ENCODE assay signal across 9 cellular contexts in the genomic region with DNA sequence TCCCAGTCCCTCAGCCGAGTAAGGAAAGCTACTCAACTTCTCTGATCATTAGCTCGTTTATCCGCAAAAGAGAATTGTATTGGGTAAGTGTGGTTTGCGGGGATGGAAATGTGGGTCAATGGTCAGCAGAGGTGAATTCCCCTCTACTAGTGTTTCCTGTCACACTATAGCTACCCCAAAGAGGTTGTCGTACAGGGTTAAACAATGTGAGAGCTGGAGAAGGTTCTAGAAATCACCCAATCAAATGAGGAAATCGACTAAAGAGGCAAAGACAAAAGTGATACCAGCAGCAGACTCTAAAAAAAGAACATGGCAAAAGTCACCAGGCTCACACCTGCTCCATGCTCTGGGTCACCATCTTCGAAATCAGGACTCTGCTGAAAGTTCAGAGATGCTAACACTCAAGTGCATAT.
A peak's percentile ranks its signal among the peaks of the same experiment; 100 is the strongest.
DNase-seq lines count a peak whose midpoint lies in the region; ATAC-seq and TF ChIP-seq lines count a peak whose summit lies in the region.
"Had no signal": no experiment of that assay in that cellular context is flagged by ENCODE, and none has a peak within 500 bp of the region (broad histone marks: within the 10 kb centered on the region; RNA-seq: fewer than 3 reads in every experiment).

No MANE protein-coding gene starts in this region.

- no peaks in the 10 kb centered on the region for H3K36me3 Mint-ChIP-seq in activated naive CD8-positive, alpha-beta T cell treated with anti-CD3 and anti-CD28 coated beads, Interleukin-2, amount 50 U/mL, for 24 hours (ENCODE audit: low read depth)

- no peaks in the 10 kb centered on the region for H3K9me3 ChIP-seq in heart right ventricle
- no peaks in the 10 kb centered on the region for H3K9me3 ChIP-seq in tibial nerve
- H3K9me3 ChIP-seq: SK-N-SH had no signal

- TF ChIP-seq EP300 in tibial nerve (IDR thresholded peaks at IDR 0.05): no peak

- intact Hi-C loops in heart right ventricle (cut with DNase I): no loop called here

- H3K27me3 ChIP-seq in heart right ventricle (no peaks in the 10 kb centered on the region), tibial nerve (no peaks in the 10 kb centered on the region)

- H3K4me3 ChIP-seq in heart right ventricle (no peak overlapping the region), tibial nerve (no peak overlapping the region)

- CTCF ChIA-PET in GM10248 (lab: Yijun Ruan, JAX): interaction anchor here (0.8 to 3.7 kb wide), 13 partner anchors 9 to 208 kb away, joined by 3 to 21 read pairs (median 4); partner anchors contain the start of gene ITGA4

- no peak for TF ChIP-seq POLR2A in tibial nerve (IDR thresholded peaks at IDR 0.05)

- POLR2A ChIA-PET in GM10248 (lab: Yijun Ruan, JAX): interaction anchor here (0.7 kb wide), 2 partner anchors 8 to 135 kb away, joined by 3 read pairs; no protein-coding TSS in a partner anchor

- TF ChIP-seq CTCF in GM10248 (IDR thresholded peaks at IDR 0.05; ENCODE audit: control extremely low read depth, extremely low read depth, low read depth, missing control alignments) (no peak), heart right ventricle (IDR thresholded peaks at IDR 0.05) (no peak), tibial nerve (IDR thresholded peaks at IDR 0.05) (no peak)

- DNase-seq in GM10248 (ENCODE audit: extremely low spot score): peak; percentile 35
- peak; percentile 62 for DNase-seq in activated naive CD8-positive, alpha-beta T cell treated with anti-CD3 and anti-CD28 coated beads, Interleukin-2, amount 50 U/mL, for 24 hours
- DNase-seq in heart right ventricle: no peak
- no peak for DNase-seq in tibial nerve (ENCODE audit: low spot score in 2 of 2)
- no peak for DNase-seq in COLO668 (lab: John Stamatoyannopoulos, UW; ENCODE audit: unreplicated experiment)
- no peak for DNase-seq in ureter (ENCODE audit: low spot score)
- DNase-seq: SK-N-SH had no signal

- H3K27ac ChIP-seq in heart right ventricle (peak overlapping the region in 1 of 10 donors; percentile 68), tibial nerve (peak overlapping the region in 1 of 4 donors; percentile 66)

- no peaks in the 10 kb centered on the region for H3K36me3 ChIP-seq in heart right ventricle
- H3K36me3 ChIP-seq in tibial nerve: no peaks in the 10 kb centered on the region

- WGBS in heart right ventricle, 2 donors: 78 to 82% methylated on average over 7 of the region's 7 CpGs
- 74 to 79% methylated on average over 7 of the region's 7 CpGs for WGBS in tibial nerve, 2 donors

- H3K27ac Mint-ChIP-seq in activated naive CD8-positive, alpha-beta T cell treated with anti-CD3 and anti-CD28 coated beads, Interleukin-2, amount 50 U/mL, for 24 hours: peak overlapping the region; percentile 83

- H3K9me3 Mint-ChIP-seq in activated naive CD8-positive, alpha-beta T cell treated with anti-CD3 and anti-CD28 coated beads, Interleukin-2, amount 50 U/mL, for 24 hours: no peaks in the 10 kb centered on the region

- peaks cover 64% of the 10 kb centered on the region for H3K4me1 Mint-ChIP-seq in activated naive CD8-positive, alpha-beta T cell treated with anti-CD3 and anti-CD28 coated beads, Interleukin-2, amount 50 U/mL, for 24 hours

- no peaks in the 10 kb centered on the region for H3K27me3 Mint-ChIP-seq in activated naive CD8-positive, alpha-beta T cell treated with anti-CD3 and anti-CD28 coated beads, Interleukin-2, amount 50 U/mL, for 24 hours

- H3K4me3 Mint-ChIP-seq in activated naive CD8-positive, alpha-beta T cell treated with anti-CD3 and anti-CD28 coated beads, Interleukin-2, amount 50 U/mL, for 24 hours: peak overlapping the region; percentile 75

- peaks cover 0 to 38% (median 0%) of the 10 kb centered on the region in 9 donors for H3K4me1 ChIP-seq in heart right ventricle
- H3K4me1 ChIP-seq in tibial nerve: no peaks in the 10 kb centered on the region

- ATAC-seq in GM19452 (IDR thresholded peaks at IDR 0.05; ENCODE audit: unreplicated experiment) (peak; percentile 85), HG03342 (IDR thresholded peaks at IDR 0.05; ENCODE audit: unreplicated experiment) (peak; percentile 82), heart right ventricle (no peak)
- ATAC-seq in activated naive CD8-positive, alpha-beta T cell treated with anti-CD3 and anti-CD28 coated beads, Interleukin-2, amount 50 U/mL, for 24 hours: peak; percentile 77

Comparison
In these comparisons a context has a peak if more than half of its experiments do, and no peak if none do; other contexts are left out.
1. DNase-seq: peak in GM10248 (single experiment) and activated naive CD8-positive, alpha-beta T cell treated with anti-CD3 and anti-CD28 coated beads, Interleukin-2, amount 50 U/mL, for 24 hours (single experiment); none in heart right ventricle (0 of 2), tibial nerve (0 of 2), COLO668 (single experiment) and ureter (single experiment).
2. ATAC-seq: peak in GM19452 (single experiment), HG03342 (single experiment) and activated naive CD8-positive, alpha-beta T cell treated with anti-CD3 and anti-CD28 coated beads, Interleukin-2, amount 50 U/mL, for 24 hours (single experiment); none in heart right ventricle (0 of 8).